ENCODE assay signal across 8 cellular contexts in the genomic region with DNA sequence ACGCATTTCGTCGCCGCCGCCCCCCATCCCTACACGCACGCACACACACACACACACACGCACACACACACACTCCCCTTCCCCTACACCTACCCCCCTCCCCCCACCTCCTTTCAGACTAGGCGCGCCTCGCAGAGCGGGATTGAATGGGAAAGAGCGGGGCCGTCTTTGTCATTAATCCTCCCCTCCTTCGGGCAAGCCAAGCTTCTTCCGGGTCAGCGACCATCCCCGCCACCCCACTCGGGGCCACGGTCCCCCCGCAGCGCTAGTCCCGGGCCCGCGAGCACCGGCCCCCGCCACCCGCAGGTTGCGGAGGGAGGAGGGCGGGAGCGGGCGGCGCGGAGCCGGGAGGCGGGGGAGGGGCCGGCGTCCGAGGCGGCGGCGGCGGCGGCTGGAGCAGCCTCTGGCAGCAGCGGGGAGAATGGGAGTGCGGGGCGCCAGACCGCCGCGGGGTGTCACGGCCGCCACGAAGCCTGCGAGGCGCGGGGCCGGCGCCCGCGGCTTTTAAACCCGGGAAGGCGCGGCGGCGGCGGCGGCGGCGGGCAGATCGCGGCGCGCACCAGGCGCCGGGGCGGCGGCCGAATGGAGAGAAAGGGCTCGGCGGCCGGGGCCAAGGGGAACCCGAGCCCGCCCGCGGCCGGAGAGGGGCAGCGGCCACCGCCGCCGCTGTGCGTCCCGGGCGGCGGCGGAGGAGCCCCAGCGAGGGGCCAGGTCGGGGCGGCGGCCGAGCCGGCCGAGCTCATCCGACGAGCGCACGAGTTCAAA. TPM values are rescaled to one million over a fixed set of nuclear protein-coding genes. Genes with fewer than 3 reads are reported as not detected.
A peak's percentile ranks its signal among the peaks of the same experiment; 100 is the strongest.
DNase-seq lines count a peak whose midpoint lies in the region; ATAC-seq, FAIRE-seq and TF ChIP-seq lines count a peak whose summit lies in the region.

A gene (plus strand): TSS at position 369 of the 765 bp plus-strand sequence. CDS start 214 bp downstream, at position 583.

- H3K4me3 Mint-ChIP-seq in stimulated activated naive B cell treated with anti-CD40 and anti-IgM and Interleukin-4, amounts not matched to agents 10 μg/mL and 1 μg/mL and 100 μg/mL, for 72 hours = peak within 1 kb of the TSS; percentile 93 to 94

- dilution Hi-C loops in keratinocyte (cut with MboI; ENCODE audit: extremely low pct_ligation_motif_present, low sequenced_read_pairs) = no loop called here

- H3K36me3 Mint-ChIP-seq in stimulated activated naive B cell treated with anti-CD40 and anti-IgM and Interleukin-4, amounts not matched to agents 10 μg/mL and 1 μg/mL and 100 μg/mL, for 72 hours = peaks cover 6 to 19% of the 10 kb centered on the region in 2 donors

- in situ Hi-C loops in ACHN (cut with HindIII; ENCODE audit: low pct_ligation_motif_present, low pct_unique_long_range_greater_than_20kb, low sequenced_read_pairs) (no loop called here), brain microvascular endothelial cell (cut with HindIII; ENCODE audit: low pct_ligation_motif_present, low sequenced_read_pairs) (no loop called here)

- H3K9me3 ChIP-seq in OCI-LY3 (ENCODE audit: insufficient read depth, low read length) (no peaks in the 10 kb centered on the region), keratinocyte (ENCODE audit: control insufficient read depth, low read depth, low read length) (no peaks in the 10 kb centered on the region)

- no peaks in the 10 kb centered on the region for H3K9me3 Mint-ChIP-seq in stimulated activated naive B cell treated with anti-CD40 and anti-IgM and Interleukin-4, amounts not matched to agents 10 μg/mL and 1 μg/mL and 100 μg/mL, for 72 hours

- no peaks in the 10 kb centered on the region for H3K79me2 ChIP-seq in OCI-LY3 (ENCODE audit: low read length)
- no peaks in the 10 kb centered on the region for H3K79me2 ChIP-seq in keratinocyte (ENCODE audit: control insufficient read depth, insufficient read depth, low read length)

- H4K20me1 ChIP-seq in OCI-LY3 (ENCODE audit: insufficient read depth, low read length) (no peaks in the 10 kb centered on the region), keratinocyte (ENCODE audit: control insufficient read depth, extremely low read depth, insufficient read depth, low read length) (no peaks in the 10 kb centered on the region)

- no peak within 1 kb of the TSS for H3K27ac ChIP-seq in OCI-LY3 (ENCODE audit: low read length)
- H3K27ac ChIP-seq in brain microvascular endothelial cell = no peak within 1 kb of the TSS
- no peak within 1 kb of the TSS for H3K27ac ChIP-seq in keratinocyte (ENCODE audit: control insufficient read depth, insufficient read depth, low read length)

- H3K36me3 ChIP-seq in OCI-LY3 (replicated peaks; ENCODE audit: low read depth, low read length) (no peaks in the 10 kb centered on the region), brain microvascular endothelial cell (replicated peaks) (no peaks in the 10 kb centered on the region), keratinocyte (ENCODE audit: control insufficient read depth in 2 of 2, extremely low read depth in 1 of 2, insufficient read depth in 2 of 2, low read length in 2 of 2) (no peaks in the 10 kb centered on the region)

- peaks cover 40 to 70% of the 10 kb centered on the region in 2 donors for H3K4me1 Mint-ChIP-seq in stimulated activated naive B cell treated with anti-CD40 and anti-IgM and Interleukin-4, amounts not matched to agents 10 μg/mL and 1 μg/mL and 100 μg/mL, for 72 hours

- FAIRE-seq in keratinocyte (lab: Jason Lieb, UNC) = no peak

- peak within 1 kb of the TSS; percentile 92 for H3K4me3 ChIP-seq in OCI-LY3 (ENCODE audit: low read length)
- peak within 1 kb of the TSS; percentile 54 for H3K4me3 ChIP-seq in brain microvascular endothelial cell (ENCODE audit: low read depth, low read length)
- H3K4me3 ChIP-seq in keratinocyte (ENCODE audit: control insufficient read depth in 2 of 3, extremely low read depth in 1 of 3, insufficient read depth in 2 of 3, low read depth in 1 of 3, low read length in 3 of 3) = peak within 1 kb of the TSS; percentile 57 to 73 (median 70)

- H3K27ac Mint-ChIP-seq in stimulated activated naive B cell treated with anti-CD40 and anti-IgM and Interleukin-4, amounts not matched to agents 10 μg/mL and 1 μg/mL and 100 μg/mL, for 72 hours = peak within 1 kb of the TSS; percentile 97

- ATAC-seq in GM18498 (IDR thresholded peaks at IDR 0.05; ENCODE audit: unreplicated experiment) = peak; percentile 35
- peak; percentile 13 to 22 for ATAC-seq in stimulated activated naive B cell treated with anti-CD40 and anti-IgM and Interleukin-4, amounts not matched to agents 10 μg/mL and 1 μg/mL and 100 μg/mL, for 72 hours (replicated peaks)
- ATAC-seq in GM18519 (IDR thresholded peaks at IDR 0.05; ENCODE audit: low FRiP score, unreplicated experiment) = no peak
- ATAC-seq in HG03469 (IDR thresholded peaks at IDR 0.05; ENCODE audit: unreplicated experiment) = no peak

- H3K27me3 ChIP-seq in OCI-LY3 (ENCODE audit: low read depth, low read length) (peaks cover 41% of the 10 kb centered on the region), brain microvascular endothelial cell (replicated peaks) (peaks cover 34% of the 10 kb centered on the region), keratinocyte (ENCODE audit: control insufficient read depth, extremely low read depth, insufficient read depth, low read length) (peaks cover 29% of the 10 kb centered on the region)

- DNase-seq in ACHN (peak; percentile 5), brain microvascular endothelial cell (no peak), keratinocyte (ENCODE audit: low read depth, low spot score) (no peak)
- no peak for DNase-seq in stimulated activated naive B cell treated with anti-CD40 and anti-IgM and Interleukin-4, amounts not matched to agents 10 μg/mL and 1 μg/mL and 100 μg/mL, for 72 hours

- no peaks in the 10 kb centered on the region for H3K9me1 ChIP-seq in keratinocyte (ENCODE audit: control insufficient read depth, extremely low read depth, insufficient read depth, low read length)

- H3K4me2 ChIP-seq in OCI-LY3 (ENCODE audit: low read length) (peak within 1 kb of the TSS; percentile 98), keratinocyte (ENCODE audit: control insufficient read depth, extremely low read depth, insufficient read depth, low read depth, low read length) (peak within 1 kb of the TSS; percentile 63)

- H3K9ac ChIP-seq in OCI-LY3 (ENCODE audit: low read length) (peak within 1 kb of the TSS; percentile 58), keratinocyte (ENCODE audit: control insufficient read depth, extremely low read depth, insufficient read depth, low read length) (peak within 1 kb of the TSS; percentile 15)

- TF ChIP-seq CTCF in OCI-LY3 (IDR thresholded peaks at IDR 0.05; ENCODE audit: low read depth, low read length) (no peak), brain microvascular endothelial cell (IDR thresholded peaks at IDR 0.05; ENCODE audit: low read depth, low read length, missing control alignments) (no peak), keratinocyte (optimal IDR thresholded peaks at IDR 0.05 in 1 of 3, IDR thresholded peaks at IDR 0.05 in 1 of 3, conservative IDR thresholded peaks at IDR 0.05 in 1 of 3; ENCODE audit: extremely low read depth in 1 of 3, insufficient read depth in 2 of 3, low read length in 3 of 3) (no peak)

- no peaks in the 10 kb centered on the region for H3K27me3 Mint-ChIP-seq in stimulated activated naive B cell treated with anti-CD40 and anti-IgM and Interleukin-4, amounts not matched to agents 10 μg/mL and 1 μg/mL and 100 μg/mL, for 72 hours

- H3K4me1 ChIP-seq in OCI-LY3 (ENCODE audit: low read length) = peaks cover 18% of the 10 kb centered on the region
- H3K4me1 ChIP-seq in keratinocyte (ENCODE audit: control insufficient read depth, extremely low read depth, insufficient read depth, low read length) = peaks cover 14% of the 10 kb centered on the region

- H2AFZ ChIP-seq in OCI-LY3 (ENCODE audit: low read depth, low read length) = peak within 1 kb of the TSS; percentile 92
- H2AFZ ChIP-seq in keratinocyte (ENCODE audit: control insufficient read depth, low read length) = peak within 1 kb of the TSS; percentile 74

RNA-seq across cellular contexts. Expression of the gene that starts here (rescaled TPM):
- polyA plus RNA-seq in keratinocyte = 0.50 to 0.85 TPM (median 0.59 TPM) in 3 replicates
- polyA plus RNA-seq in keratinocyte (2011; ENCODE audit: low read depth) = 1.9 TPM
- 0.90 and 1.4 TPM in 2 replicates for polyA plus RNA-seq in keratinocyte (2011; cell fraction: cytosol; rRNA removed)
- 0.71 and 1.0 TPM in 2 replicates for polyA plus RNA-seq in keratinocyte (2011; cell fraction: nucleus; rRNA removed)
- polyA plus RNA-seq in keratinocyte (2012; ENCODE audit: low replicate concordance) = 0.69 and 2.9 TPM in 2 replicates
- 0.43 to 0.98 TPM (median 0.58 TPM) in 3 replicates for polyA minus RNA-seq in keratinocyte
- polyA minus RNA-seq in keratinocyte (2011; cell fraction: cytosol; rRNA and poly(A)+ RNA removed) = 0.38 TPM
- 0.54 and 0.74 TPM in 2 replicates for polyA minus RNA-seq in keratinocyte (2011; cell fraction: nucleus; rRNA and poly(A)+ RNA removed)

Comparison
In these comparisons a context has a peak if more than half of its experiments do, and no peak if none do; other contexts are left out.
1. ATAC-seq: peak in GM18498 (single experiment) and stimulated activated naive B cell treated with anti-CD40 and anti-IgM and Interleukin-4, amounts not matched to agents 10 μg/mL and 1 μg/mL and 100 μg/mL, for 72 hours (2 of 2); none in GM18519 (single experiment) and HG03469 (single experiment).
2. Peak in every context shown above with its lines, with median percentiles within 50 percentile points of each other: H3K4me3 ChIP-seq.